10 cellular contexts compared by ENCODE assay signal in genomic region chr1:8873001-8873400, GRCh38. TPM values are rescaled to one million over a fixed set of nuclear protein-coding genes. Genes with fewer than 3 reads are reported as not detected.
DNase-seq lines count a peak whose midpoint lies in the region; ATAC-seq, FAIRE-seq and TF ChIP-seq lines count a peak whose summit lies in the region.
"Had no signal": no experiment of that assay in that cellular context is flagged by ENCODE, and none has a peak within 500 bp of the region (broad histone marks: within the 10 kb centered on the region; RNA-seq: fewer than 3 reads in every experiment).

No MANE protein-coding gene starts in this region.

- no peak overlapping the region for H4K12ac ChIP-seq in trophoblast cell (ENCODE audit: low read depth, low read length)

- BruUV-seq in endothelial cell of umbilical vein (replicated peaks; lab: Mats Ljungman, UMichigan), result no TSS peak

- H3K79me2 ChIP-seq in DND-41 (ENCODE audit: insufficient read depth, low read length) (peaks cover 100% of the 10 kb centered on the region), endothelial cell of umbilical vein (ENCODE audit: control insufficient read depth, insufficient read depth, low read length) (peaks cover 90% of the 10 kb centered on the region), trophoblast cell (ENCODE audit: control insufficient read depth, insufficient read depth, low read length, poor library complexity) (peaks cover 20% of the 10 kb centered on the region)

- peak overlapping the region; percentile 65 for H3K27ac ChIP-seq in DND-41 (ENCODE audit: low read length)
- peak overlapping the region; percentile 97 for H3K27ac ChIP-seq in RWPE2 (ENCODE audit: poor library complexity, severe bottlenecking)
- peak overlapping the region; percentile 40 for H3K27ac ChIP-seq in endothelial cell of umbilical vein (ENCODE audit: insufficient read depth, low read depth, low read length)
- peak overlapping the region; percentile 28 for H3K27ac ChIP-seq in trophoblast cell (ENCODE audit: low read depth, low read length)

- H3K23ac ChIP-seq in trophoblast cell (ENCODE audit: low read length), result no peak overlapping the region

- WGBS in trophoblast cell (ENCODE audit: extremely low coverage, insufficient coverage, insufficient read length), result no CpG with 5 or more reads among the region's 5 CpGs

- no peaks in the 10 kb centered on the region for H3K27me3 ChIP-seq in DND-41 (ENCODE audit: insufficient read depth, low read length, poor library complexity)
- no peaks in the 10 kb centered on the region for H3K27me3 ChIP-seq in RWPE2 (ENCODE audit: insufficient read depth, poor library complexity, severe bottlenecking)
- H3K27me3 ChIP-seq in endothelial cell of umbilical vein (ENCODE audit: control insufficient read depth in 2 of 2, insufficient read depth in 2 of 2, low read length in 2 of 2), result no peaks in the 10 kb centered on the region
- no peaks in the 10 kb centered on the region for H3K27me3 ChIP-seq in trophoblast cell (ENCODE audit: insufficient read depth, low read length)
- H3K27me3 ChIP-seq: ascending aorta had no signal

- H2BK12ac ChIP-seq in trophoblast cell (ENCODE audit: low read length), result peak overlapping the region; percentile 23

- H4K20me1 ChIP-seq in DND-41 (ENCODE audit: insufficient read depth, low read length) (peaks cover 93% of the 10 kb centered on the region), endothelial cell of umbilical vein (replicated peaks; ENCODE audit: control insufficient read depth, extremely low read depth, insufficient read depth, low read length) (peaks cover 4% of the 10 kb centered on the region)

- H3K79me1 ChIP-seq in trophoblast cell (ENCODE audit: low read length), result peaks cover 12% of the 10 kb centered on the region

- dilution Hi-C loops in endothelial cell of umbilical vein (cut with MboI; ENCODE audit: extremely low pct_ligation_motif_present, low sequenced_read_pairs), result no loop called here

- H2BK120ac ChIP-seq in trophoblast cell (ENCODE audit: insufficient read depth, low read length, poor library complexity), result no peak overlapping the region

- H3K4me1 ChIP-seq in DND-41 (ENCODE audit: insufficient read depth, low read length), result peaks cover 73% of the 10 kb centered on the region
- peaks cover 49% of the 10 kb centered on the region for H3K4me1 ChIP-seq in RWPE2 (ENCODE audit: insufficient read depth, poor library complexity, severe bottlenecking)
- peaks cover 50% of the 10 kb centered on the region for H3K4me1 ChIP-seq in endothelial cell of umbilical vein (ENCODE audit: control insufficient read depth, extremely low read depth, insufficient read depth, low read length)
- H3K4me1 ChIP-seq in trophoblast cell (ENCODE audit: control insufficient read depth in 1 of 2, insufficient read depth in 2 of 2, low read length in 2 of 2), result peaks cover 13 to 25% of the 10 kb centered on the region in 2 experiments

- intact Hi-C loops in endothelial cell of umbilical vein (cut with micrococcal nuclease), result loop anchor here (1.0 kb wide), 2 partner anchors 11 to 15 kb away; no protein-coding TSS in a partner anchor

- H3K4me2 ChIP-seq in DND-41 (ENCODE audit: insufficient read depth, low read length), result peak overlapping the region; percentile 69
- H3K4me2 ChIP-seq in endothelial cell of umbilical vein (ENCODE audit: insufficient read depth, low read length), result peak overlapping the region; percentile 74
- no peak overlapping the region for H3K4me2 ChIP-seq in trophoblast cell (ENCODE audit: low read length)

- POLR2A ChIA-PET in endothelial cell of umbilical vein (lab: Charles Lee), result interaction anchor here (1.3 to 1.5 kb wide), 3 partner anchors 7 to 13 kb away, joined by 3 to 8 read pairs (median 5); no protein-coding TSS in a partner anchor

- no peak overlapping the region for H4K91ac ChIP-seq in trophoblast cell (ENCODE audit: low read depth, low read length)

- no peak for TF ChIP-seq POLR2A in endothelial cell of umbilical vein (IDR thresholded peaks at IDR 0.05; ENCODE audit: low read depth, low read length)

- DNase-seq in DND-41 (no peak), RWPE2 (ENCODE audit: low spot score) (no peak), endothelial cell of umbilical vein (ENCODE audit: low read depth, low spot score) (no peak), trophoblast cell (no peak), DMS153 (lab: John Stamatoyannopoulos, UW) (no peak), NCI-H2227 treated with DMSO at 0.1 percent for 48 hours (lab: John Stamatoyannopoulos, UW) (no peak)

- TF ChIP-seq CTCF in DND-41 (IDR thresholded peaks at IDR 0.05; ENCODE audit: borderline replicate concordance, extremely low read depth, low read length, poor library complexity, severe bottlenecking) (no peak), RWPE2 (IDR thresholded peaks at IDR 0.05; ENCODE audit: poor library complexity, severe bottlenecking) (no peak), endothelial cell of umbilical vein (IDR thresholded peaks at IDR 0.05; ENCODE audit: extremely low read depth in 1 of 2, insufficient read depth in 1 of 2, low read depth in 1 of 2, low read length in 2 of 2) (no peak)

- H3K9me3 ChIP-seq in DND-41 (ENCODE audit: insufficient read depth, low read length, severe bottlenecking) (no peaks in the 10 kb centered on the region), RWPE2 (ENCODE audit: severe bottlenecking) (no peaks in the 10 kb centered on the region), endothelial cell of umbilical vein (replicated peaks; ENCODE audit: control insufficient read depth, insufficient read depth, low read length) (no peaks in the 10 kb centered on the region), trophoblast cell (ENCODE audit: insufficient read depth, low read depth, low read length) (peaks cover 2% of the 10 kb centered on the region)
- H3K9me3 ChIP-seq: ascending aorta had no signal

- peak overlapping the region; percentile 4 for H3K14ac ChIP-seq in trophoblast cell (ENCODE audit: low read length)

- H2BK5ac ChIP-seq in trophoblast cell (ENCODE audit: low read depth, low read length, poor library complexity), result no peak overlapping the region

- H3K36me3 ChIP-seq in DND-41 (ENCODE audit: insufficient read depth, low read length) (peaks cover 99% of the 10 kb centered on the region), RWPE2 (ENCODE audit: low read depth) (peaks cover 97% of the 10 kb centered on the region), endothelial cell of umbilical vein (ENCODE audit: control insufficient read depth in 2 of 2, extremely low read depth in 1 of 2, insufficient read depth in 2 of 2, low read length in 2 of 2) (peaks cover 42 to 53% of the 10 kb centered on the region in 2 experiments), trophoblast cell (ENCODE audit: control insufficient read depth in 1 of 2, insufficient read depth in 2 of 2, low read length in 2 of 2) (peaks cover 48 to 62% of the 10 kb centered on the region in 2 experiments)

- FAIRE-seq in endothelial cell of umbilical vein (lab: Jason Lieb, UNC), result no peak

- peak overlapping the region; percentile 12 for H3K18ac ChIP-seq in trophoblast cell (ENCODE audit: low read length)

- H4K8ac ChIP-seq in trophoblast cell (ENCODE audit: low read depth, low read length), result no peak overlapping the region

- ATAC-seq in DND-41 (ENCODE audit: insufficient read depth, low read depth) (no peak), RWPE2 (ENCODE audit: low read depth) (no peak), HG03469 (IDR thresholded peaks at IDR 0.05; ENCODE audit: unreplicated experiment) (no peak)
- ATAC-seq in activated CD4-positive, CD25-positive, alpha-beta regulatory T cell treated with anti-CD3 and anti-CD28 coated beads, Interleukin-2, amount 50 U/mL, for 24 hours, result no peak

- no peaks in the 10 kb centered on the region for H3K9me1 ChIP-seq in endothelial cell of umbilical vein (replicated peaks; ENCODE audit: control insufficient read depth, extremely low read depth, insufficient read depth, low read length)

- H3K4me3 ChIP-seq in DND-41 (ENCODE audit: low read depth in 1 of 2, low read length in 2 of 2), result peak overlapping the region in 1 of 2 experiments; percentile 78; a peak in 2 of 4 replicates
- no peak overlapping the region for H3K4me3 ChIP-seq in RWPE2 (ENCODE audit: severe bottlenecking)
- peak overlapping the region in 1 of 3 experiments; percentile 25 for H3K4me3 ChIP-seq in endothelial cell of umbilical vein (replicated peaks in 1 of 3; ENCODE audit: insufficient read depth in 1 of 3, low read depth in 1 of 3, low read length in 3 of 3)
- H3K4me3 ChIP-seq in trophoblast cell (ENCODE audit: low read depth, low read length), result no peak overlapping the region
- H3K4me3 ChIP-seq: lung had no signal

- H3K9ac ChIP-seq in DND-41 (ENCODE audit: low read depth, low read length) (peak overlapping the region; percentile 97; the same call in 1 of the 2 replicates), endothelial cell of umbilical vein (replicated peaks; ENCODE audit: extremely low read depth, insufficient read depth, low read length) (no peak overlapping the region), trophoblast cell (ENCODE audit: low read length) (no peak overlapping the region)

- peak overlapping the region; percentile 84 for H3K4ac ChIP-seq in trophoblast cell (ENCODE audit: low read depth, low read length)

- CTCF ChIA-PET in endothelial cell of umbilical vein (lab: Charles Lee), result interaction anchor here (1.0 to 2.6 kb wide), 5 partner anchors 9 to 229 kb away, joined by 3 to 71 read pairs (median 5); no protein-coding TSS in a partner anchor

- H2AFZ ChIP-seq in DND-41 (ENCODE audit: low read depth, low read length) (no peak overlapping the region), endothelial cell of umbilical vein (ENCODE audit: low read depth, low read length) (no peak overlapping the region), trophoblast cell (ENCODE audit: insufficient read depth, low read length, poor library complexity) (no peak overlapping the region)

- no peak overlapping the region for H2AK5ac ChIP-seq in trophoblast cell (ENCODE audit: low read length)

RNA-seq across cellular contexts. Expression of gene ENO1, which starts 5.5 kb away (rescaled TPM):
- total RNA-seq in endothelial cell of umbilical vein, result 1,530 and 1,593 TPM in 2 replicates
- polyA plus RNA-seq in endothelial cell of umbilical vein, result 1,111 and 1,134 TPM in 2 replicates
- 1,324 and 1,546 TPM in 2 replicates for polyA plus RNA-seq in endothelial cell of umbilical vein (2011; cell fraction: cytosol; rRNA removed)
- 1,008 and 1,022 TPM in 2 replicates for polyA plus RNA-seq in endothelial cell of umbilical vein (2011; cell fraction: nucleus; rRNA removed)
- polyA plus RNA-seq in endothelial cell of umbilical vein (2012), result 1,225 and 1,921 TPM in 2 replicates
- 1,405 and 1,507 TPM in 2 replicates for polyA minus RNA-seq in endothelial cell of umbilical vein
- polyA minus RNA-seq in endothelial cell of umbilical vein (2011; cell fraction: cytosol; rRNA and poly(A)+ RNA removed), result 1,988 TPM
- 303 and 331 TPM in 2 replicates for polyA minus RNA-seq in endothelial cell of umbilical vein (2011; cell fraction: nucleus; rRNA and poly(A)+ RNA removed)
- polyA plus RNA-seq in trophoblast cell (2013), result 854 and 880 TPM in 2 replicates

RNA-seq across cellular contexts. Expression of gene RERE, which starts 55.6 kb away (rescaled TPM):
- total RNA-seq in endothelial cell of umbilical vein, result 110 and 113 TPM in 2 replicates
- 14.1 and 14.8 TPM in 2 replicates for polyA plus RNA-seq in endothelial cell of umbilical vein
- polyA plus RNA-seq in endothelial cell of umbilical vein (2011; cell fraction: cytosol; rRNA removed), result 13.2 and 15.8 TPM in 2 replicates
- polyA plus RNA-seq in endothelial cell of umbilical vein (2011; cell fraction: nucleus; rRNA removed), result 80.7 and 124 TPM in 2 replicates
- 42.4 and 43.0 TPM in 2 replicates for polyA plus RNA-seq in endothelial cell of umbilical vein (2012)
- polyA minus RNA-seq in endothelial cell of umbilical vein, result 87.1 and 101 TPM in 2 replicates
- 26.8 TPM for polyA minus RNA-seq in endothelial cell of umbilical vein (2011; cell fraction: cytosol; rRNA and poly(A)+ RNA removed)
- polyA minus RNA-seq in endothelial cell of umbilical vein (2011; cell fraction: nucleus; rRNA and poly(A)+ RNA removed), result 162 and 195 TPM in 2 replicates
- 57.2 and 60.2 TPM in 2 replicates for polyA plus RNA-seq in trophoblast cell (2013)

Comparison
In these comparisons a context has a peak if more than half of its experiments do, and no peak if none do; other contexts are left out.
1. H3K27ac ChIP-seq: peak in every context shown above with its lines; median percentile 97 in RWPE2; 65 in DND-41; 40 in endothelial cell of umbilical vein; 28 in trophoblast cell.